ENCODE assay signal across 21 cellular contexts in the genomic region with DNA sequence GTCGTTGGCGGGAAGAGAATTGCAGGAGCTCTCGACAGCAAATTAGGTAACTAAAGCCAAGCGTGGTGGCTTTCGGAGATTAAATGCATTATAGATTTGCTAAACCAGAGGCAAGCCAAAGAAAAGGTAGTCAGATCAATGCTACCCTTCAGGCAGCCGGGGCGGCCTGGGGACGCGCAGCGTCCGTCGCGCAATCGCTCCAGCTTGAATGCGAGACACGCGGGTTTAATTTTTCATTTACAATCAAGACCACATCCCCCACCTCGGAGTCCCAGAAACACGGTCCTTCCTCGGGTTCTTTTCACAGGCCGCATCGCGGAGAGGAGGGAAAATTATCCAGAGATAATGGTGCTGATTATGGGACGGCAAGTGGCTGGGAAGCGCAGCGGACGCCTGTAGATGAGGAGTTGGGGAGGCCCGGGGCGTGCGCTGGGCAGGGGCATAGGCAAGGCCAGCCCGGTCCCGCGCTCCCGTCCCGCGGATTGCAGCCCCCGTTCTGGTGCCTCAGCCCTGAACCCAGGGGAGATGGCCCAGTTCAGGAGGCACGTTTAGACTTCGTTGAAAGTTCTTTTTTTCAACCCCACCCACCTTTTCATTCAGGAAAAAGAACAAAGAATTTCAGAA.
DNase-seq lines count a peak whose midpoint lies in the region; FAIRE-seq and TF ChIP-seq lines count a peak whose summit lies in the region.
"Had no signal": no experiment of that assay in that cellular context is flagged by ENCODE, and none has a peak within 500 bp of the region (broad histone marks: within the 10 kb centered on the region; RNA-seq: fewer than 3 reads in every experiment).

No MANE protein-coding gene starts in this region.

- H2BK120ac ChIP-seq in neuronal stem cell (ENCODE audit: low read depth, low read length), result no peak overlapping the region

- no peak overlapping the region for H2BK15ac ChIP-seq in neuronal stem cell (ENCODE audit: low read length)

- H3K27ac ChIP-seq in breast epithelium (no peak overlapping the region), astrocyte (ENCODE audit: low read depth, low read length) (no peak overlapping the region), epithelial cell of prostate (peak overlapping the region; percentile 78), neuronal stem cell (replicated peaks; ENCODE audit: low read length) (no peak overlapping the region), coronary artery (no peak overlapping the region)
- H3K27ac ChIP-seq: 22Rv1 had no signal

- H3K27me3 Mint-ChIP-seq in MCF 10A (ENCODE audit: insufficient read depth, unreplicated experiment) (no peaks in the 10 kb centered on the region), astrocyte (ENCODE audit: low read depth, unreplicated experiment) (peaks cover 10% of the 10 kb centered on the region)

- no peaks in the 10 kb centered on the region for H4K20me1 ChIP-seq in astrocyte (ENCODE audit: insufficient read depth, low read length)

- H2AFZ ChIP-seq in astrocyte (ENCODE audit: low read depth, low read length) (no peak overlapping the region), neuronal stem cell (ENCODE audit: low read length) (no peak overlapping the region)

- CTCF ChIA-PET in MCF 10A (lab: Yijun Ruan, JAX), result no interaction called here

- no peak overlapping the region for H3K4me2 ChIP-seq in astrocyte (ENCODE audit: low read length)
- no peak overlapping the region for H3K4me2 ChIP-seq in neuronal stem cell (ENCODE audit: insufficient read depth, low read length, poor library complexity, severe bottlenecking)

- H3K4me1 ChIP-seq in breast epithelium (no peaks in the 10 kb centered on the region), astrocyte (ENCODE audit: insufficient read depth, low read length) (no peaks in the 10 kb centered on the region), neuronal stem cell (ENCODE audit: control insufficient read depth in 2 of 2, insufficient read depth in 1 of 2, low read depth in 1 of 2, low read length in 2 of 2) (peaks cover 0 to 2% of the 10 kb centered on the region in 2 donors)
- H3K4me1 ChIP-seq: Caco-2, HAP-1 had no signal

- no peak for DNase-seq in MCF 10A (ENCODE audit: unreplicated experiment)
- no peak for DNase-seq in breast epithelium (ENCODE audit: low spot score in 2 of 2)
- DNase-seq in astrocyte (ENCODE audit: low read depth), result no peak
- no peak for DNase-seq in epithelial cell of prostate (ENCODE audit: low read depth, low spot score)
- no peak for DNase-seq in neuronal stem cell (ENCODE audit: low spot score)
- no peak for DNase-seq in mesenteric fat pad (ENCODE audit: low spot score)
- no peak for DNase-seq in coronary artery (ENCODE audit: low spot score)
- no peak for DNase-seq in NCI-H2196 (lab: John Stamatoyannopoulos, UW; ENCODE audit: unreplicated experiment)
- DNase-seq: BE2C; C1 segment of cervical spinal cord; Caco-2; CD4-positive, alpha-beta memory T cell; DMS153; DND-41; GOT3 had no signal

- H4K8ac ChIP-seq in neuronal stem cell (ENCODE audit: low read depth, low read length), result no peak overlapping the region

- no CpG with 5 or more reads among the region's 39 CpGs for WGBS in neuronal stem cell (ENCODE audit: extremely low coverage in 2 of 2, insufficient read length in 2 of 2, insufficient replicate concordance in 1 of 2), 2 donors

- H3K36me3 ChIP-seq in breast epithelium (no peaks in the 10 kb centered on the region), astrocyte (ENCODE audit: insufficient read depth, low read length) (no peaks in the 10 kb centered on the region), neuronal stem cell (replicated peaks in 1 of 2; ENCODE audit: control insufficient read depth in 2 of 2, insufficient read depth in 2 of 2, low read length in 2 of 2) (no peaks in the 10 kb centered on the region)
- H3K36me3 ChIP-seq: BE2C, HAP-1 had no signal

- H3K23ac ChIP-seq in neuronal stem cell (ENCODE audit: low read depth, low read length, poor library complexity), result no peak overlapping the region

- H3K4me1 Mint-ChIP-seq in MCF 10A (ENCODE audit: insufficient read depth, unreplicated experiment) (peaks cover 8% of the 10 kb centered on the region), astrocyte (ENCODE audit: low read depth, unreplicated experiment) (peaks cover 6% of the 10 kb centered on the region)
- H3K4me1 Mint-ChIP-seq: CD4-positive, alpha-beta memory T cell had no signal

- H3K9me3 ChIP-seq in breast epithelium (no peaks in the 10 kb centered on the region), astrocyte (ENCODE audit: insufficient read depth, low read depth, low read length) (no peaks in the 10 kb centered on the region), neuronal stem cell (replicated peaks in 1 of 2; ENCODE audit: control insufficient read depth in 2 of 2, insufficient read depth in 1 of 2, low read depth in 1 of 2, low read length in 2 of 2) (no peaks in the 10 kb centered on the region)
- H3K9me3 ChIP-seq: BE2C, HAP-1 had no signal

- TF ChIP-seq CTCF in MCF 10A (IDR thresholded peaks at IDR 0.05; ENCODE audit: unreplicated experiment), result no peak
- no peak for TF ChIP-seq CTCF in breast epithelium (IDR thresholded peaks at IDR 0.05)
- TF ChIP-seq CTCF in astrocyte (IDR thresholded peaks at IDR 0.05; ENCODE audit: insufficient read depth, low read depth, low read length), result no peak
- no peak for TF ChIP-seq CTCF in coronary artery (IDR thresholded peaks at IDR 0.05)

- H2BK5ac ChIP-seq in neuronal stem cell (ENCODE audit: low read length), result no peak overlapping the region

- H3K9me3 Mint-ChIP-seq in MCF 10A (ENCODE audit: unreplicated experiment), result no peaks in the 10 kb centered on the region
- no peaks in the 10 kb centered on the region for H3K9me3 Mint-ChIP-seq in astrocyte (ENCODE audit: unreplicated experiment)
- H3K9me3 Mint-ChIP-seq: CD4-positive, alpha-beta memory T cell had no signal

- no peak overlapping the region for H3K18ac ChIP-seq in neuronal stem cell (ENCODE audit: low read length)

- H3K79me2 ChIP-seq in astrocyte (ENCODE audit: insufficient read depth, low read length), result no peaks in the 10 kb centered on the region

- TF ChIP-seq POLR2A in breast epithelium (IDR thresholded peaks at IDR 0.05), result no peak

- no peak overlapping the region for H3K4me3 Mint-ChIP-seq in MCF 10A (ENCODE audit: unreplicated experiment)
- H3K4me3 Mint-ChIP-seq in astrocyte (ENCODE audit: unreplicated experiment), result no peak overlapping the region
- H3K4me3 Mint-ChIP-seq: CD4-positive, alpha-beta memory T cell had no signal

- H3K27ac Mint-ChIP-seq in MCF 10A (ENCODE audit: low read depth, unreplicated experiment) (peak overlapping the region; percentile 87), astrocyte (ENCODE audit: unreplicated experiment) (peak overlapping the region; percentile 95)
- H3K27ac Mint-ChIP-seq: CD4-positive, alpha-beta memory T cell had no signal

- no peaks in the 10 kb centered on the region for H3K36me3 Mint-ChIP-seq in MCF 10A (ENCODE audit: insufficient read depth, unreplicated experiment)
- H3K36me3 Mint-ChIP-seq in astrocyte (ENCODE audit: low read depth, unreplicated experiment), result no peaks in the 10 kb centered on the region
- H3K36me3 Mint-ChIP-seq: CD4-positive, alpha-beta memory T cell had no signal

- peak overlapping the region; percentile 8 for H2AK5ac ChIP-seq in neuronal stem cell (ENCODE audit: low read depth, low read length)

- H3K4ac ChIP-seq in neuronal stem cell (ENCODE audit: low read length), result no peak overlapping the region

- H3K27me3 ChIP-seq in breast epithelium (no peaks in the 10 kb centered on the region), astrocyte (ENCODE audit: insufficient read depth, low read length) (no peaks in the 10 kb centered on the region), neuronal stem cell (ENCODE audit: control insufficient read depth in 3 of 3, insufficient read depth in 3 of 3, low read depth in 1 of 3, low read length in 3 of 3) (peaks cover 0 to 32% (median 0%) of the 10 kb centered on the region in 3 experiments)
- H3K27me3 ChIP-seq: BE2C had no signal

- POLR2A ChIA-PET in MCF 10A (lab: Yijun Ruan, JAX), result interaction anchor here (1.2 kb wide), 1 partner anchor 111 kb away, joined by 3 read pairs; no protein-coding TSS in a partner anchor

- H4K91ac ChIP-seq in neuronal stem cell (ENCODE audit: low read depth, low read length, poor library complexity), result no peak overlapping the region

- H2BK12ac ChIP-seq in neuronal stem cell (ENCODE audit: low read length), result no peak overlapping the region

- intact Hi-C loops in MCF 10A (cut with micrococcal nuclease), result no loop called here
- intact Hi-C loops in breast epithelium (cut with DNase I; ENCODE audit: low total_unique reads), result no loop called here

- BruUV-seq in MCF 10A (replicated peaks; lab: Mats Ljungman, UMichigan), result TSS peak; percentile 79

- H3K9ac ChIP-seq in astrocyte (ENCODE audit: low read length) (no peak overlapping the region), neuronal stem cell (ENCODE audit: low read depth, low read length, poor library complexity) (no peak overlapping the region)

- no peaks in the 10 kb centered on the region for H3K79me1 ChIP-seq in neuronal stem cell (ENCODE audit: low read depth, low read length)

- H3K4me3 ChIP-seq in breast epithelium (no peak overlapping the region), astrocyte (ENCODE audit: insufficient read depth, low read depth, low read length) (no peak overlapping the region), neuronal stem cell (ENCODE audit: low read length in 2 of 2) (no peak overlapping the region), coronary artery (no peak overlapping the region)
- H3K4me3 ChIP-seq: HAP-1 had no signal

- FAIRE-seq in astrocyte (lab: Jason Lieb, UNC), result no peak
- FAIRE-seq: A204.1, G401.6, GM12892, H54 had no signal

- no peak overlapping the region for H3K14ac ChIP-seq in neuronal stem cell (ENCODE audit: low read length)
